Comparison of ENCODE assay signal across 20 cellular contexts in genomic region chr12:96106137-96106536, GRCh38.
DNase-seq lines count a peak whose midpoint lies in the region; ATAC-seq, FAIRE-seq and TF ChIP-seq lines count a peak whose summit lies in the region.
"Had no signal": no experiment of that assay in that cellular context is flagged by ENCODE, and none has a peak within 500 bp of the region (broad histone marks: within the 10 kb centered on the region; RNA-seq: fewer than 3 reads in every experiment).

No MANE protein-coding gene starts in this region.

- no peak for TF ChIP-seq POLR2A in K562 (conservative IDR thresholded peaks at IDR 0.05)

- no TSS peak for BruUV-seq in K562 (replicated peaks; lab: Mats Ljungman, UMichigan)

- WGBS in K562 (ENCODE audit: insufficient coverage, low coverage, missing lambda C conversion rate), result 12% methylated on average over 2 of the region's 2 CpGs

- H3K9me3 ChIP-seq in DOHH2 (ENCODE audit: control insufficient read depth, insufficient read depth, low read length) (no peaks in the 10 kb centered on the region), K562 (replicated peaks; ENCODE audit: control insufficient read depth, insufficient read depth, low read depth, low read length) (no peaks in the 10 kb centered on the region), neural progenitor cell (ENCODE audit: low read depth) (no peaks in the 10 kb centered on the region), kidney (ENCODE audit: control insufficient read depth in 1 of 2, low read length in 2 of 2) (no peaks in the 10 kb centered on the region)
- H3K9me3 ChIP-seq: A549 had no signal

- no peak for TF ChIP-seq EP300 in K562 (IDR thresholded peaks at IDR 0.05; ENCODE audit: low read length)

- H3K27me3 ChIP-seq in DOHH2 (ENCODE audit: control insufficient read depth, low read length) (no peaks in the 10 kb centered on the region), K562 (ENCODE audit: control insufficient read depth in 2 of 2, insufficient read depth in 2 of 2, low read length in 2 of 2) (peaks cover 0 to 5% of the 10 kb centered on the region in 2 experiments; a peak in 1 of 5 replicates), neural progenitor cell (no peaks in the 10 kb centered on the region)
- H3K27me3 ChIP-seq: BLaER1 treated with 17β-estradiol and CSF1 and Interleukin-3, amounts not matched to agents 10 nM and 100 nM had no signal

- POLR2A ChIA-PET in K562 (lab: Yijun Ruan, JAX), result no interaction called here

- H3K27ac Mint-ChIP-seq in activated naive CD4-positive, alpha-beta T cell treated with anti-CD3 and anti-CD28 coated beads, Interleukin-2, amount 10 ng/mL, durations not matched to agents 7 days and 5 days, result peak overlapping the region; percentile 8
- peak overlapping the region; percentile 40 for H3K27ac Mint-ChIP-seq in neural progenitor cell

- H3K36me3 ChIP-seq in DOHH2 (ENCODE audit: control insufficient read depth, low read length) (no peaks in the 10 kb centered on the region), K562 (ENCODE audit: control insufficient read depth, insufficient read depth, low read length) (no peaks in the 10 kb centered on the region), neural progenitor cell (no peaks in the 10 kb centered on the region), kidney (ENCODE audit: control insufficient read depth in 1 of 2, insufficient read depth in 2 of 2, low read length in 2 of 2) (no peaks in the 10 kb centered on the region)
- H3K36me3 ChIP-seq: BLaER1 treated with 17β-estradiol and CSF1 and Interleukin-3, amounts not matched to agents 10 nM and 100 nM had no signal

- H3K9ac ChIP-seq in K562 (ENCODE audit: insufficient read depth in 1 of 2, low read depth in 2 of 2, low read length in 2 of 2), result no peak overlapping the region
- no peak overlapping the region for H3K9ac ChIP-seq in neural progenitor cell
- H3K9ac ChIP-seq in kidney (ENCODE audit: low read length in 2 of 2), result no peak overlapping the region
- H3K9ac ChIP-seq: BLaER1 treated with 17β-estradiol and CSF1 and Interleukin-3, amounts not matched to agents 10 nM and 100 nM had no signal

- peaks cover 3% of the 10 kb centered on the region for H3K27me3 Mint-ChIP-seq in activated naive CD4-positive, alpha-beta T cell treated with anti-CD3 and anti-CD28 coated beads, Interleukin-2, amount 10 ng/mL, durations not matched to agents 7 days and 5 days
- peaks cover 11% of the 10 kb centered on the region for H3K27me3 Mint-ChIP-seq in neural progenitor cell (ENCODE audit: insufficient read depth, low read depth)

- peaks cover 1% of the 10 kb centered on the region for H3K36me3 Mint-ChIP-seq in activated naive CD4-positive, alpha-beta T cell treated with anti-CD3 and anti-CD28 coated beads, Interleukin-2, amount 10 ng/mL, durations not matched to agents 7 days and 5 days
- no peaks in the 10 kb centered on the region for H3K36me3 Mint-ChIP-seq in neural progenitor cell

- H3K4me3 ChIP-seq in DOHH2 (ENCODE audit: low read length) (peak overlapping the region; percentile 42), K562 (no peak overlapping the region), neural progenitor cell (no peak overlapping the region), kidney (ENCODE audit: low read length in 2 of 2) (no peak overlapping the region)
- H3K4me3 ChIP-seq: A549; BLaER1 treated with 17β-estradiol and CSF1 and Interleukin-3, amounts not matched to agents 10 nM and 100 nM; SK-N-MC had no signal

- H3K4me3 Mint-ChIP-seq in activated naive CD4-positive, alpha-beta T cell treated with anti-CD3 and anti-CD28 coated beads, Interleukin-2, amount 10 ng/mL, durations not matched to agents 7 days and 5 days, result no peak overlapping the region
- H3K4me3 Mint-ChIP-seq in neural progenitor cell, result peak overlapping the region; percentile 40

- no peak for DNase-seq in activated naive CD4-positive, alpha-beta T cell treated with anti-CD3 and anti-CD28 coated beads, Interleukin-2, amount 10 ng/mL, durations not matched to agents 7 days and 5 days
- DNase-seq in activated naive CD4-positive, alpha-beta T cell treated with anti-CD3 and anti-CD28 coated beads, Interleukin-2, amount 50 U/mL, for 16 hours, result no peak
- DNase-seq in K562 (ENCODE audit: extremely low read depth in 1 of 4, low spot score in 3 of 4), result no peak
- DNase-seq in neural progenitor cell (ENCODE audit: low spot score), result no peak
- DNase-seq in kidney, result no peak
- DNase-seq: H7, KG1, MV-4-11, NCI-H187, NCI-H226, NCI-H524, NCI-H82, SHP77 had no signal

- peaks cover 19% of the 10 kb centered on the region for H3F3A ChIP-seq in DOHH2 (ENCODE audit: control insufficient read depth, insufficient read depth)
- H3F3A ChIP-seq in neural progenitor cell (ENCODE audit: low read depth), result no peaks in the 10 kb centered on the region

- TF ChIP-seq RAD21 in K562 (CRISPR knock-in tag; conservative IDR thresholded peaks at IDR 0.05 in 1 of 2, IDR thresholded peaks at IDR 0.05 in 1 of 2), result no peak

- no peaks in the 10 kb centered on the region for H3K79me2 ChIP-seq in DOHH2 (ENCODE audit: control insufficient read depth, low read length)
- no peaks in the 10 kb centered on the region for H3K79me2 ChIP-seq in K562 (ENCODE audit: control insufficient read depth, insufficient read depth, low read length)
- H3K79me2 ChIP-seq in neural progenitor cell (ENCODE audit: low read depth), result no peaks in the 10 kb centered on the region

- no peaks in the 10 kb centered on the region for H3K9me1 ChIP-seq in K562 (ENCODE audit: control insufficient read depth, insufficient read depth, low read length)

- H4K20me1 ChIP-seq in DOHH2 (ENCODE audit: control insufficient read depth, insufficient read depth, low read depth, low read length) (no peaks in the 10 kb centered on the region), K562 (replicated peaks; ENCODE audit: control insufficient read depth, insufficient read depth, low read length) (no peaks in the 10 kb centered on the region), neural progenitor cell (ENCODE audit: low read depth) (no peaks in the 10 kb centered on the region)
- H4K20me1 ChIP-seq: BLaER1 treated with 17β-estradiol and CSF1 and Interleukin-3, amounts not matched to agents 10 nM and 100 nM had no signal

- ATAC-seq in K562, result no peak
- no peak for ATAC-seq in HG03442 (IDR thresholded peaks at IDR 0.05; ENCODE audit: unreplicated experiment)
- no peak for ATAC-seq in GM18511 (IDR thresholded peaks at IDR 0.05; ENCODE audit: unreplicated experiment)
- ATAC-seq: A549 had no signal

- no peak for TF ChIP-seq CTCF in DOHH2 (IDR thresholded peaks at IDR 0.05; ENCODE audit: low read depth, low read length, poor library complexity, severe bottlenecking)
- TF ChIP-seq CTCF in K562 (IDR thresholded peaks at IDR 0.05 in 2 of 3, conservative IDR thresholded peaks at IDR 0.05 in 1 of 3; ENCODE audit: insufficient read depth in 2 of 3, low read depth in 1 of 3, low read length in 3 of 3), result no peak
- TF ChIP-seq CTCF in neural progenitor cell (IDR thresholded peaks at IDR 0.05), result no peak
- no peak for TF ChIP-seq CTCF in kidney (IDR thresholded peaks at IDR 0.05; ENCODE audit: borderline replicate concordance, extremely low read depth, insufficient read depth)

- intact Hi-C loops in K562 (cut with micrococcal nuclease), result no loop called here
- intact Hi-C loops in kidney (cut with DNase I), result no loop called here

- H3K9me3 Mint-ChIP-seq in activated naive CD4-positive, alpha-beta T cell treated with anti-CD3 and anti-CD28 coated beads, Interleukin-2, amount 10 ng/mL, durations not matched to agents 7 days and 5 days, result no peaks in the 10 kb centered on the region
- peaks cover 8% of the 10 kb centered on the region for H3K9me3 Mint-ChIP-seq in neural progenitor cell

- H3K9me2 ChIP-seq in DOHH2 (replicated peaks; ENCODE audit: control insufficient read depth, low read length), result no peaks in the 10 kb centered on the region

- CTCF ChIA-PET in activated naive CD4-positive, alpha-beta T cell treated with anti-CD3 and anti-CD28 coated beads, Interleukin-2, amount 10 ng/mL, durations not matched to agents 7 days and 5 days (lab: Charles Lee), result interaction anchor here (1.9 kb wide), 1 partner anchor 110 kb away, joined by 10 read pairs; no protein-coding TSS in a partner anchor
- CTCF ChIA-PET in K562 (lab: Yijun Ruan, JAX; ENCODE audit: low intra/inter-chr PET ratio), result no interaction called here

- H3K4me1 ChIP-seq in DOHH2 (ENCODE audit: control insufficient read depth, low read length) (peaks cover 64% of the 10 kb centered on the region), K562 (replicated peaks in 1 of 2; ENCODE audit: control insufficient read depth in 2 of 2, insufficient read depth in 2 of 2, low read length in 2 of 2) (no peaks in the 10 kb centered on the region; a peak in 1 of 5 replicates), neural progenitor cell (no peaks in the 10 kb centered on the region), kidney (ENCODE audit: control insufficient read depth in 1 of 2, insufficient read depth in 1 of 2, low read depth in 1 of 2, low read length in 2 of 2) (peaks cover 0 to 2% of the 10 kb centered on the region in 2 donors)
- H3K4me1 ChIP-seq: A549 had no signal

- FAIRE-seq in K562 (lab: Jason Lieb, UNC) (no peak), kidney (lab: Jason Lieb, UNC) (no peak)
- FAIRE-seq: A549, D721Med had no signal

- H3K27ac ChIP-seq in DOHH2 (ENCODE audit: low read depth, low read length) (peak overlapping the region; percentile 84), K562 (ENCODE audit: extremely low read depth, low read depth, low read length) (no peak overlapping the region), neural progenitor cell (no peak overlapping the region), kidney (ENCODE audit: low read depth in 2 of 2, low read length in 2 of 2) (no peak overlapping the region)
- H3K27ac ChIP-seq: A549, SK-N-MC had no signal

- H2AFZ ChIP-seq in K562 (ENCODE audit: low read depth, low read length), result no peak overlapping the region
- no peak overlapping the region for H2AFZ ChIP-seq in neural progenitor cell (replicated peaks)

- in situ Hi-C loops in K562 (cut with MboI), result no loop called here

- H3K4me2 ChIP-seq in DOHH2 (ENCODE audit: low read length) (peak overlapping the region; percentile 64), K562 (ENCODE audit: insufficient read depth, low read length) (no peak overlapping the region), neural progenitor cell (no peak overlapping the region)
- H3K4me2 ChIP-seq: A549 had no signal

- peaks cover 39% of the 10 kb centered on the region for H3K4me1 Mint-ChIP-seq in activated naive CD4-positive, alpha-beta T cell treated with anti-CD3 and anti-CD28 coated beads, Interleukin-2, amount 10 ng/mL, durations not matched to agents 7 days and 5 days
- H3K4me1 Mint-ChIP-seq in neural progenitor cell, result peaks cover 18% of the 10 kb centered on the region
